1 cellular context compared by ENCODE assay signal in the genomic region with DNA sequence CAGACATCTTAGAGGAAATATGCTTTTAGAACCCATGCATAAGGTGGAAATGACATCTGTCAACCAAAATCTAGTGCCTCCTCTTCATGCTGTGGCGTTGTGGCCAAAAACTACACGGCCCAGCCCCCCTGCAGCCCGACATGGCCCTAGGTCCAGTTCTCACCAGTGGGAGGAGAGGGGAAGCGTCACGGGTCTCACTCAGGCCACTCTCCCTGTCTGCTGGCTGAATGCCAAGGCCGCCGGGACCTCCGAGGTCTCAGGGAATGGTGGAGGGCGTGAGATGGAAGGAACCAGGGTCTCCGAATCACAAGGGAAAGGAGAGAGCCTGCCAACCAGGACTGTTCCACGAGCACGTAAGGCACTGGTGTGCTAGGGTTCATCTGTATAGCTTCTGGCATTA.
TF ChIP-seq lines count a peak whose summit lies in the region.

No MANE protein-coding gene starts in this region.

TF ChIP-seq in K562, 482 proteins besides CTCF, POLR2A, EP300 and RAD21:
- no peak for TF ChIP-seq CXXC5 (CRISPR knock-in tag; IDR thresholded peaks at IDR 0.05)
- TF ChIP-seq NFIC (IDR thresholded peaks at IDR 0.05) = peak; percentile 86
